18 cellular contexts compared by ENCODE assay signal in the genomic region with DNA sequence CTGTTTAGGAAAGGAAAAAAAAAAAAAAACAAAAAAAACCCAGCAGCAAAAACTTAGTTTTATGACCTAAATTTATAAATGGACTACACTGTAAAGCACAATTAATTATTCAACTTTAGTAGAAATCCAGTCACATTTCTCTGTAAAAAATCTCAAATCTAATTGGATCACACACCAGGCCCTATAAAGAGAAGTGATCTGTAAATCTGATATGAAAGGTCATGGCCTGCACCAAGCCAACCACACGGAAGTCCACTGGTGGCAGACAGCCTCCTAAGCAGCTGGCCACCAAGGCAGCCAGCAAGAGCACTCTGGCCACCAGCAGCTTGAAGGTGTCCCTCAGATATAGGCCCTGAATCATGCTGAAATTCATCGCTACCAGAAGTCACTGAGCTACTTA.
DNase-seq lines count a peak whose midpoint lies in the region; ATAC-seq, FAIRE-seq and TF ChIP-seq lines count a peak whose summit lies in the region.
"Had no signal": no experiment of that assay in that cellular context is flagged by ENCODE, and none has a peak within 500 bp of the region (broad histone marks: within the 10 kb centered on the region; RNA-seq: fewer than 3 reads in every experiment).

No MANE protein-coding gene starts in this region.

- H2AFZ ChIP-seq in PC-3 (ENCODE audit: low read length) (no peak overlapping the region), astrocyte (ENCODE audit: low read depth, low read length) (no peak overlapping the region)

- H3K79me2 ChIP-seq in PC-3 (ENCODE audit: low read length) (no peaks in the 10 kb centered on the region), astrocyte (ENCODE audit: insufficient read depth, low read length) (no peaks in the 10 kb centered on the region)

- no peaks in the 10 kb centered on the region for H3K27me3 Mint-ChIP-seq in stimulated activated naive CD8-positive, alpha-beta T cell treated with anti-CD3 and anti-CD28 coated beads, Interleukin-15, Interleukin-2, amounts not matched to agents 100 ng/mL and 50 ng/mL, for 24 hours
- H3K27me3 Mint-ChIP-seq in astrocyte (ENCODE audit: low read depth, unreplicated experiment) (no peaks in the 10 kb centered on the region), mesothelial cell of epicardium (ENCODE audit: low read depth) (no peaks in the 10 kb centered on the region), Caco-2 (ENCODE audit: insufficient read depth, unreplicated experiment) (no peaks in the 10 kb centered on the region)

- H3K4me1 Mint-ChIP-seq in stimulated activated naive CD8-positive, alpha-beta T cell treated with anti-CD3 and anti-CD28 coated beads, Interleukin-15, Interleukin-2, amounts not matched to agents 100 ng/mL and 50 ng/mL, for 24 hours (ENCODE audit: low read depth) = peaks cover 7% of the 10 kb centered on the region
- H3K4me1 Mint-ChIP-seq in astrocyte (ENCODE audit: low read depth, unreplicated experiment) = no peaks in the 10 kb centered on the region
- peaks cover 22% of the 10 kb centered on the region for H3K4me1 Mint-ChIP-seq in mesothelial cell of epicardium
- H3K4me1 Mint-ChIP-seq in Caco-2 (ENCODE audit: low read depth, unreplicated experiment) = no peaks in the 10 kb centered on the region

- H3K4me2 ChIP-seq in PC-3 (ENCODE audit: low read length) (0 out of 2 replicates have a peak overlapping the region, but pooled peaks have one; percentile 94), astrocyte (ENCODE audit: low read length) (no peak overlapping the region)

- H3K27me3 ChIP-seq in PC-3 (ENCODE audit: low read length) (no peaks in the 10 kb centered on the region), astrocyte (ENCODE audit: insufficient read depth, low read length) (no peaks in the 10 kb centered on the region), Caco-2 (replicated peaks; ENCODE audit: control insufficient read depth, insufficient read depth, low read length) (no peaks in the 10 kb centered on the region)
- H3K27me3 ChIP-seq: testis had no signal

- no peak overlapping the region for H3K4me3 Mint-ChIP-seq in stimulated activated naive CD8-positive, alpha-beta T cell treated with anti-CD3 and anti-CD28 coated beads, Interleukin-15, Interleukin-2, amounts not matched to agents 100 ng/mL and 50 ng/mL, for 24 hours
- H3K4me3 Mint-ChIP-seq in astrocyte (ENCODE audit: unreplicated experiment) (peak overlapping the region; percentile 37), mesothelial cell of epicardium (no peak overlapping the region), Caco-2 (ENCODE audit: unreplicated experiment) (no peak overlapping the region)
- H3K4me3 Mint-ChIP-seq: activated T-cell treated with anti-CD3 and anti-CD28 coated beads, Interleukin-2, amount 50 U/mL, for 4 hours had no signal

- no peaks in the 10 kb centered on the region for H3K9me3 Mint-ChIP-seq in stimulated activated naive CD8-positive, alpha-beta T cell treated with anti-CD3 and anti-CD28 coated beads, Interleukin-15, Interleukin-2, amounts not matched to agents 100 ng/mL and 50 ng/mL, for 24 hours
- H3K9me3 Mint-ChIP-seq in astrocyte (ENCODE audit: unreplicated experiment) (no peaks in the 10 kb centered on the region), mesothelial cell of epicardium (no peaks in the 10 kb centered on the region), Caco-2 (ENCODE audit: unreplicated experiment) (no peaks in the 10 kb centered on the region)
- H3K9me3 Mint-ChIP-seq: activated T-cell treated with anti-CD3 and anti-CD28 coated beads, Interleukin-2, amount 50 U/mL, for 4 hours had no signal

- no peak for FAIRE-seq in astrocyte (lab: Jason Lieb, UNC)

- no peak for ATAC-seq in stimulated activated naive CD8-positive, alpha-beta T cell treated with anti-CD3 and anti-CD28 coated beads, Interleukin-15, Interleukin-2, amounts not matched to agents 100 U/mL and 50 U/mL, for 24 hours
- no peak for ATAC-seq in PC-3
- no peak for ATAC-seq in HG03439 (IDR thresholded peaks at IDR 0.05; ENCODE audit: unreplicated experiment)
- ATAC-seq in HG03469 (IDR thresholded peaks at IDR 0.05; ENCODE audit: unreplicated experiment) = no peak
- ATAC-seq: activated T-cell treated with anti-CD3 and anti-CD28 coated beads, Interleukin-2, amount 50 U/mL, for 4 hours had no signal

- H4K20me1 ChIP-seq in PC-3 (ENCODE audit: low read length) (0 out of 2 replicates have a peak, but pooled peaks cover 5% of the 10 kb centered on the region), astrocyte (ENCODE audit: insufficient read depth, low read length) (peaks cover 7% of the 10 kb centered on the region)

- H3K9ac ChIP-seq in PC-3 (ENCODE audit: low read length) (no peak overlapping the region), astrocyte (ENCODE audit: low read length) (no peak overlapping the region)

- CTCF ChIA-PET in PC-3 (lab: Charles Lee) (no interaction called here), Caco-2 (lab: Charles Lee) (no interaction called here)

- H3K36me3 ChIP-seq in PC-3 (ENCODE audit: low read depth, low read length) = no peaks in the 10 kb centered on the region
- H3K36me3 ChIP-seq in astrocyte (ENCODE audit: insufficient read depth, low read length) = no peaks in the 10 kb centered on the region
- H3K36me3 ChIP-seq in Caco-2 (ENCODE audit: control insufficient read depth, insufficient read depth, low read length) = no peaks in the 10 kb centered on the region
- H3K36me3 ChIP-seq: prostate gland had no signal

- intact Hi-C loops in PC-3 (cut with micrococcal nuclease) = loop anchor here (5.0 kb wide), 5 partner anchors 162 to 1603 kb away; a partner anchor contains a TSS
- intact Hi-C loops in Caco-2 (cut with micrococcal nuclease; ENCODE audit: unreplicated experiment) = no loop called here

- no peaks in the 10 kb centered on the region for H3K9me2 ChIP-seq in PC-3 (replicated peaks; ENCODE audit: low read length)

- peaks cover 19% of the 10 kb centered on the region for H3K4me1 ChIP-seq in PC-3 (ENCODE audit: insufficient read depth, low read length)
- peaks cover 18% of the 10 kb centered on the region for H3K4me1 ChIP-seq in astrocyte (ENCODE audit: insufficient read depth, low read length)
- H3K4me1 ChIP-seq in Caco-2 = no peaks in the 10 kb centered on the region

- H3K36me3 Mint-ChIP-seq in stimulated activated naive CD8-positive, alpha-beta T cell treated with anti-CD3 and anti-CD28 coated beads, Interleukin-15, Interleukin-2, amounts not matched to agents 100 ng/mL and 50 ng/mL, for 24 hours (ENCODE audit: low read depth) = no peaks in the 10 kb centered on the region
- no peaks in the 10 kb centered on the region for H3K36me3 Mint-ChIP-seq in astrocyte (ENCODE audit: low read depth, unreplicated experiment)
- H3K36me3 Mint-ChIP-seq in mesothelial cell of epicardium = no peaks in the 10 kb centered on the region
- H3K36me3 Mint-ChIP-seq in Caco-2 (ENCODE audit: insufficient read depth, unreplicated experiment) = no peaks in the 10 kb centered on the region

- no peak for DNase-seq in stimulated activated naive CD8-positive, alpha-beta T cell treated with anti-CD3 and anti-CD28 coated beads, Interleukin-15, Interleukin-2, amounts not matched to agents 100 U/mL and 50 U/mL, for 24 hours
- DNase-seq in PC-3 = no peak
- DNase-seq in astrocyte (ENCODE audit: low read depth) = no peak
- no peak for DNase-seq in mesothelial cell of epicardium (ENCODE audit: low spot score in 2 of 2, unreplicated experiment in 2 of 2)
- DNase-seq in Caco-2 = no peak
- DNase-seq: activated T-cell treated with anti-CD3 and anti-CD28 coated beads, Interleukin-2, amount 50 U/mL, for 4 hours; aorta; cortex of kidney; DMS53; NCI-H1436 treated with DMSO at 0.1 percent for 48 hours; NCI-H510A treated with DMSO at 0.1 percent for 48 hours; SIG-M5; stimulated activated CD4-positive, alpha-beta T cell treated with anti-CD3 and anti-CD28 coated beads, Interleukin-12 subunit alpha, Interleukin-12 subunit beta, amount 100 ng/mL, for 4 hours; testis had no signal

- TF ChIP-seq CTCF in PC-3 (conservative IDR thresholded peaks at IDR 0.05; ENCODE audit: low read depth, low read length) = no peak
- TF ChIP-seq CTCF in astrocyte (IDR thresholded peaks at IDR 0.05; ENCODE audit: insufficient read depth, low read depth, low read length) = no peak
- TF ChIP-seq CTCF in mesothelial cell of epicardium (IDR thresholded peaks at IDR 0.05; ENCODE audit: unreplicated experiment) = no peak
- no peak for TF ChIP-seq CTCF in Caco-2 (IDR thresholded peaks at IDR 0.05; ENCODE audit: insufficient read depth in 1 of 2, low read depth in 1 of 2, low read length in 1 of 2, severe bottlenecking in 1 of 2, unreplicated experiment in 1 of 2)

- H3K9me3 ChIP-seq in PC-3 (ENCODE audit: low read length) = no peaks in the 10 kb centered on the region
- H3K9me3 ChIP-seq in astrocyte (ENCODE audit: insufficient read depth, low read depth, low read length) = no peaks in the 10 kb centered on the region
- H3K9me3 ChIP-seq in Caco-2 = no peaks in the 10 kb centered on the region
- H3K9me3 ChIP-seq: prostate gland, testis had no signal

- no peak overlapping the region for H3K4me3 ChIP-seq in PC-3 (ENCODE audit: low read length)
- no peak overlapping the region for H3K4me3 ChIP-seq in astrocyte (ENCODE audit: insufficient read depth, low read depth, low read length)
- H3K4me3 ChIP-seq in Caco-2 (ENCODE audit: low read depth, low read length) = no peak overlapping the region
- H3K4me3 ChIP-seq: testis had no signal

- no peak overlapping the region for H3K27ac ChIP-seq in PC-3 (ENCODE audit: low read length)
- no peak overlapping the region for H3K27ac ChIP-seq in astrocyte (ENCODE audit: low read depth, low read length)

- BruUV-seq in PC-3 (replicated peaks; lab: Mats Ljungman, UMichigan) = no TSS peak
- no TSS peak for BruUV-seq in Caco-2 (replicated peaks; lab: Mats Ljungman, UMichigan)

- peak overlapping the region; percentile 17 for H3K27ac Mint-ChIP-seq in stimulated activated naive CD8-positive, alpha-beta T cell treated with anti-CD3 and anti-CD28 coated beads, Interleukin-15, Interleukin-2, amounts not matched to agents 100 ng/mL and 50 ng/mL, for 24 hours
- H3K27ac Mint-ChIP-seq in astrocyte (ENCODE audit: unreplicated experiment) = no peak overlapping the region
- H3K27ac Mint-ChIP-seq in mesothelial cell of epicardium = no peak overlapping the region
- no peak overlapping the region for H3K27ac Mint-ChIP-seq in Caco-2 (ENCODE audit: unreplicated experiment)

- peaks cover 22% of the 10 kb centered on the region for H3F3A ChIP-seq in PC-3 (ENCODE audit: low read length, unreplicated experiment)

- POLR2A ChIA-PET in PC-3 (lab: Charles Lee; ENCODE audit: unreplicated experiment) (interaction anchor here (0.6 kb wide), 1 partner anchor 926 kb away, joined by 5 read pairs; no protein-coding TSS in a partner anchor), Caco-2 (lab: Charles Lee) (interaction anchor here (0.6 to 1.0 kb wide), 4 partner anchors 25 to 159 kb away, joined by 3 to 4 read pairs (median 3); a partner anchor contains a TSS)
